12 cellular contexts compared by ENCODE assay signal in the genomic region with DNA sequence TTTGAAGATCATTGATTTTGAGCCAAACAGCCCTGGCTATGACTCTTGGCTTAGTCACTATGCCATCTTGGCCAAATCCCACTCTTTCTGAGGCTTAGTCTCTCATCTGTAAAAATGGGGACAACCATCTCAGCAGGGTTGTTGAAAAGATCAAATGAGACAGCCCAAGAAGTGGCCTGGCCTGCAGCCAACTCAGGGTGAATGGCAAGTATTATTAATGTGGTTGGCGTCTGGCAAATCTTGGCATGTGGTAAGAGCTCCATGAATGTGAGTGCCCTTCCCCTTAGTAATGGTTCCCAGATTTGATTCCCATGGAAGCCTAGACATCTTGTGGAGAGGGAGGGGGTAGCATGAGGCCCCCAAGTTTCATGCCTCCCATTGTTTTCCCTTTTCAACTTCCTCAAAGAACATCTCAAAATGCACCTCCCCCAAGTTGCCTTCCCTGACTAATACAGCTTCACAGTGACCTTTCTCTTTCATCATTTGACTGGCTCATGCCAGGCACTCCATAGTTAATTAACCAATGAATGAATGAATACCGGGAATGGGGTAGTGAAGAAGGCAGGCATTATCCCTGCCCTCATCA. TPM values are rescaled to one million over a fixed set of nuclear protein-coding genes. Genes with fewer than 3 reads are reported as not detected.
A peak's percentile ranks its signal among the peaks of the same experiment; 100 is the strongest.
DNase-seq lines count a peak whose midpoint lies in the region; FAIRE-seq and TF ChIP-seq lines count a peak whose summit lies in the region.
"Had no signal": no experiment of that assay in that cellular context is flagged by ENCODE, and none has a peak within 500 bp of the region (broad histone marks: within the 10 kb centered on the region; RNA-seq: fewer than 3 reads in every experiment).

No MANE protein-coding gene starts in this region.

- peaks cover 86% of the 10 kb centered on the region for H3K4me1 ChIP-seq in keratinocyte (ENCODE audit: control insufficient read depth, extremely low read depth, insufficient read depth, low read length)
- H3K4me1 ChIP-seq: HAP-1 had no signal

- peak overlapping the region; percentile 53 for H3K4me2 ChIP-seq in keratinocyte (ENCODE audit: control insufficient read depth, extremely low read depth, insufficient read depth, low read depth, low read length)

- no peak overlapping the region for H2AFZ ChIP-seq in keratinocyte (ENCODE audit: control insufficient read depth, low read length)

- H3K27me3 ChIP-seq in keratinocyte (ENCODE audit: control insufficient read depth, extremely low read depth, insufficient read depth, low read length), result no peaks in the 10 kb centered on the region

- no peaks in the 10 kb centered on the region for H3K9me3 Mint-ChIP-seq in activated T-helper 2 cell treated with anti-CD3 and anti-CD28 coated beads, Interferon-gamma antibody, Interleukin-2, Interleukin-4, amounts not matched to agents 10 μg/mL and 5 μg/mL and 100 μg/mL, durations not matched to agents 14 hours and 24 hours and 36 hours
- H3K9me3 Mint-ChIP-seq: stimulated activated naive CD8-positive, alpha-beta T cell treated with anti-CD3 and anti-CD28 coated beads, Interleukin-15, Interleukin-2, amounts not matched to agents 100 ng/mL and 50 ng/mL, for 24 hours had no signal

- H3K36me3 Mint-ChIP-seq in activated T-helper 2 cell treated with anti-CD3 and anti-CD28 coated beads, Interferon-gamma antibody, Interleukin-2, Interleukin-4, amounts not matched to agents 10 μg/mL and 5 μg/mL and 100 μg/mL, durations not matched to agents 14 hours and 24 hours and 36 hours (ENCODE audit: low read depth), result no peaks in the 10 kb centered on the region

- no peaks in the 10 kb centered on the region for H4K20me1 ChIP-seq in keratinocyte (ENCODE audit: control insufficient read depth, extremely low read depth, insufficient read depth, low read length)

- H3K36me3 ChIP-seq in keratinocyte (ENCODE audit: control insufficient read depth in 2 of 2, extremely low read depth in 1 of 2, insufficient read depth in 2 of 2, low read length in 2 of 2), result no peaks in the 10 kb centered on the region
- H3K36me3 ChIP-seq: HAP-1 had no signal

- no peak overlapping the region for H3K27ac Mint-ChIP-seq in activated T-helper 2 cell treated with anti-CD3 and anti-CD28 coated beads, Interferon-gamma antibody, Interleukin-2, Interleukin-4, amounts not matched to agents 10 μg/mL and 5 μg/mL and 100 μg/mL, durations not matched to agents 14 hours and 24 hours and 36 hours
- H3K27ac Mint-ChIP-seq: stimulated activated naive CD8-positive, alpha-beta T cell treated with anti-CD3 and anti-CD28 coated beads, Interleukin-15, Interleukin-2, amounts not matched to agents 100 ng/mL and 50 ng/mL, for 24 hours had no signal

- H3K4me1 Mint-ChIP-seq in activated T-helper 2 cell treated with anti-CD3 and anti-CD28 coated beads, Interferon-gamma antibody, Interleukin-2, Interleukin-4, amounts not matched to agents 10 μg/mL and 5 μg/mL and 100 μg/mL, durations not matched to agents 14 hours and 24 hours and 36 hours (ENCODE audit: low read depth), result peaks cover 5% of the 10 kb centered on the region

- H3K4me3 Mint-ChIP-seq in activated T-helper 2 cell treated with anti-CD3 and anti-CD28 coated beads, Interferon-gamma antibody, Interleukin-2, Interleukin-4, amounts not matched to agents 10 μg/mL and 5 μg/mL and 100 μg/mL, durations not matched to agents 14 hours and 24 hours and 36 hours (ENCODE audit: low read depth), result no peak overlapping the region
- H3K4me3 Mint-ChIP-seq: stimulated activated naive CD8-positive, alpha-beta T cell treated with anti-CD3 and anti-CD28 coated beads, Interleukin-15, Interleukin-2, amounts not matched to agents 100 ng/mL and 50 ng/mL, for 24 hours had no signal

- dilution Hi-C loops in keratinocyte (cut with MboI; ENCODE audit: extremely low pct_ligation_motif_present, low sequenced_read_pairs), result no loop called here

- H3K27me3 Mint-ChIP-seq in activated T-helper 2 cell treated with anti-CD3 and anti-CD28 coated beads, Interferon-gamma antibody, Interleukin-2, Interleukin-4, amounts not matched to agents 10 μg/mL and 5 μg/mL and 100 μg/mL, durations not matched to agents 14 hours and 24 hours and 36 hours (ENCODE audit: low read depth), result peaks cover 34% of the 10 kb centered on the region

- H3K9me3 ChIP-seq in keratinocyte (ENCODE audit: control insufficient read depth, low read depth, low read length), result no peaks in the 10 kb centered on the region
- H3K9me3 ChIP-seq: HAP-1 had no signal

- FAIRE-seq in HTR-8/SVneo (lab: Jason Lieb, UNC) (peak; percentile 42), keratinocyte (lab: Jason Lieb, UNC) (peak; percentile 95)
- FAIRE-seq: endometrium had no signal

- H3K27ac ChIP-seq in keratinocyte (ENCODE audit: control insufficient read depth, insufficient read depth, low read length), result peak overlapping the region; percentile 73

- intact Hi-C loops in activated T-helper 2 cell treated with anti-CD3 and anti-CD28 coated beads, Interferon-gamma antibody, Interleukin-2, Interleukin-4, amounts not matched to agents 10 μg/mL and 5 μg/mL and 100 μg/mL, durations not matched to agents 14 hours and 24 hours and 36 hours (cut with micrococcal nuclease), result no loop called here

- no peaks in the 10 kb centered on the region for H3K9me1 ChIP-seq in keratinocyte (ENCODE audit: control insufficient read depth, extremely low read depth, insufficient read depth, low read length)

- no peaks in the 10 kb centered on the region for H3K79me2 ChIP-seq in keratinocyte (ENCODE audit: control insufficient read depth, insufficient read depth, low read length)

- TF ChIP-seq CTCF in keratinocyte (optimal IDR thresholded peaks at IDR 0.05 in 1 of 3, IDR thresholded peaks at IDR 0.05 in 1 of 3, conservative IDR thresholded peaks at IDR 0.05 in 1 of 3; ENCODE audit: extremely low read depth in 1 of 3, insufficient read depth in 2 of 3, low read length in 3 of 3), result peak in 1 of 3 experiments; percentile 11

- DNase-seq in AG20443 (ENCODE audit: low spot score) (peak; percentile 65), HTR-8/SVneo (ENCODE audit: insufficient read length, low spot score) (no peak), amniotic epithelial cell (ENCODE audit: low read depth) (peak; percentile 83), keratinocyte (ENCODE audit: low read depth, low spot score) (peak; percentile 92), iPS-NIHi11 (ENCODE audit: low spot score) (no peak), dedifferentiated amniotic fluid mesenchymal stem cell (ENCODE audit: extremely low spot score) (no peak), NOMO-1 treated with dmso at 0.1 percent for 144 hours (lab: John Stamatoyannopoulos, UW; ENCODE audit: unreplicated experiment) (no peak)
- DNase-seq in activated T-helper 2 cell treated with anti-CD3 and anti-CD28 coated beads, Interferon-gamma antibody, Interleukin-2, Interleukin-4, amounts not matched to agents 10 μg/mL and 5 μg/mL and 100 μg/mL, durations not matched to agents 14 hours and 24 hours and 36 hours (ENCODE audit: low spot score), result no peak
- DNase-seq: NCI-H1436 had no signal

- no peak overlapping the region for H3K4me3 ChIP-seq in keratinocyte (ENCODE audit: control insufficient read depth in 2 of 3, extremely low read depth in 1 of 3, insufficient read depth in 2 of 3, low read depth in 1 of 3, low read length in 3 of 3)
- H3K4me3 ChIP-seq: HAP-1 had no signal

- H3K9ac ChIP-seq in keratinocyte (ENCODE audit: control insufficient read depth, extremely low read depth, insufficient read depth, low read length), result peak overlapping the region; percentile 26

RNA-seq across cellular contexts. Expression of a gene that starts 11.8 kb away (rescaled TPM):
- polyA plus RNA-seq in keratinocyte, result 270 to 490 TPM (median 379 TPM) in 3 replicates
- polyA plus RNA-seq in keratinocyte (2011; ENCODE audit: low read depth), result 92.0 TPM
- 190 and 225 TPM in 2 replicates for polyA plus RNA-seq in keratinocyte (2011; cell fraction: cytosol; rRNA removed)
- 856 and 930 TPM in 2 replicates for polyA plus RNA-seq in keratinocyte (2011; cell fraction: nucleus; rRNA removed)
- polyA plus RNA-seq in keratinocyte (2012; ENCODE audit: low replicate concordance), result 178 and 370 TPM in 2 replicates
- polyA minus RNA-seq in keratinocyte, result 282 to 529 TPM (median 401 TPM) in 3 replicates
- 410 TPM for polyA minus RNA-seq in keratinocyte (2011; cell fraction: cytosol; rRNA and poly(A)+ RNA removed)
- polyA minus RNA-seq in keratinocyte (2011; cell fraction: nucleus; rRNA and poly(A)+ RNA removed), result 536 and 762 TPM in 2 replicates
- total RNA-seq in activated T-helper 2 cell treated with anti-CD3 and anti-CD28 coated beads, Interferon-gamma antibody, Interleukin-2, Interleukin-4, amounts not matched to agents 10 μg/mL and 5 μg/mL and 100 μg/mL, durations not matched to agents 14 hours and 24 hours and 36 hours, result not detected in 2 replicates

Comparison
In these comparisons a context has a peak if more than half of its experiments do, and no peak if none do; other contexts are left out.
1. DNase-seq: peak in AG20443 (single experiment), amniotic epithelial cell (single experiment) and keratinocyte (single experiment); none in HTR-8/SVneo (single experiment), iPS-NIHi11 (single experiment), dedifferentiated amniotic fluid mesenchymal stem cell (single experiment), NOMO-1 treated with dmso at 0.1 percent for 144 hours (single experiment) and activated T-helper 2 cell treated with anti-CD3 and anti-CD28 coated beads, Interferon-gamma antibody, Interleukin-2, Interleukin-4, amounts not matched to agents 10 μg/mL and 5 μg/mL and 100 μg/mL, durations not matched to agents 14 hours and 24 hours and 36 hours (single experiment).